ENCODE assay signal across 8 cellular contexts in the genomic region with DNA sequence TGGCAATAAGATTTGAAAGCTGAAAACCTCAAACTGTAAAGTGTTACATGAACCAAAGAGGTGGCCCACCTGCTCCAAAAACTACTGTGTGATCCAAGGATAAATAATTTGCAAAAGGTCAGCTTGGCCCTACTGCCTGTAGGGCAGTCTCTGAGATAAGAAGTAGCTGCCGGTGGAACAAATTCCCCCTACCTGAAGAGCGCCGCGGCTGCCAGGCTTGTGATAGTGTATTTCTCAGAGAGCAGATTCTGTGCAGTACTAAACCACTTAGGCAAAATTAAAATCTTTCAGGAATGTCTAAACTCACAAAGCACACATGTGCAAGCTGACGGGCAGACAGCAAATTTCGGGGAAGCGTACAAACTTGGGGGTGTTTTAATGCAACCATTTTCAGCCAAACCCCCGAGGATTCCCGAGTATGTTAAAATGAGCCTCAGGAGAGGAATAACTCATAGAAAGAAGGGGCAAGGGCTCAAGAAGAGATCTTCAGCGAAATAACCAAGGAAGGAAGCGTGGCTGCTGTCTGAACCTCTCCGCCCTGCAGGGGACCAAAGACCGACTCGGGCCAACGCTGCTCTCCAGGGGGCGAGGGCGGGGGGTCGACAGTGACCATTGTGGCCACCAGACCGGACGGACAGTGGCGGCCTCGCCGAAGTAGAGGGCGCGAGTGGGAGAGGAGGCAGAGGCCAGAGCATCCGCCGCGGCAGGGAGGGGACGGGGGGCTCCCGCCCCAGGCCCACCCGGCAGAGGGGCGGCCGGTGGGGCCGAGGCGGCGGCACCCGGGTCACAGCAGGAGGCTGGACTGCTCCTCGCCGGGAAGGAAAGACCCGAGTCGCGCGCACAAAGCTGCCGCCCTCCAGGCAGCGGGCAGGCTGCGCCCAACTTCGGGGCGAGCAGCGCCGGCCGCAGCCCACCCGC. TPM values are rescaled to one million over a fixed set of nuclear protein-coding genes. Genes with fewer than 3 reads are reported as not detected.
DNase-seq lines count a peak whose midpoint lies in the region; ATAC-seq, FAIRE-seq and TF ChIP-seq lines count a peak whose summit lies in the region.

No MANE protein-coding gene starts in this region.

- no peak for FAIRE-seq in D721Med (lab: Jason Lieb, UNC)

- no peak for TF ChIP-seq EP300 in upper lobe of left lung (IDR thresholded peaks at IDR 0.05)

- H3K27ac ChIP-seq in DND-41 (ENCODE audit: low read length) (peak overlapping the region; percentile 80), SK-N-MC (no peak overlapping the region), upper lobe of left lung (peak overlapping the region; percentile 79 to 86 (median 82))
- H3K27ac ChIP-seq in effector memory CD4-positive, alpha-beta T cell (ENCODE audit: insufficient read depth, low read length, poor library complexity, severe bottlenecking): peak overlapping the region; percentile 49

- H3K27me3 ChIP-seq in DND-41 (ENCODE audit: insufficient read depth, low read length, poor library complexity) (no peaks in the 10 kb centered on the region), mononuclear cell (ENCODE audit: insufficient read depth, low read length) (no peaks in the 10 kb centered on the region), upper lobe of left lung (no peaks in the 10 kb centered on the region)
- no peaks in the 10 kb centered on the region for H3K27me3 ChIP-seq in effector memory CD4-positive, alpha-beta T cell (replicated peaks; ENCODE audit: control insufficient read depth, insufficient read depth, low read length, poor library complexity, severe bottlenecking)

- peak overlapping the region; percentile 87 to 94; a peak in 3 of 4 replicates for H3K4me3 ChIP-seq in DND-41 (ENCODE audit: low read depth in 1 of 2, low read length in 2 of 2)
- H3K4me3 ChIP-seq in SK-N-MC: peak overlapping the region; percentile 91
- H3K4me3 ChIP-seq in effector memory CD4-positive, alpha-beta T cell (ENCODE audit: insufficient read depth, low read depth, low read length, poor library complexity, severe bottlenecking): peak overlapping the region; percentile 84
- H3K4me3 ChIP-seq in mononuclear cell (ENCODE audit: low read length): peak overlapping the region; percentile 78
- peak overlapping the region; percentile 60 to 97 (median 84) for H3K4me3 ChIP-seq in upper lobe of left lung

- peak overlapping the region; percentile 86 for H3K4me2 ChIP-seq in DND-41 (ENCODE audit: insufficient read depth, low read length)

- H3K9ac ChIP-seq in DND-41 (ENCODE audit: low read depth, low read length) (peak overlapping the region; percentile 82), SK-N-MC (ENCODE audit: insufficient read length) (peak overlapping the region; percentile 76)

- H3K9me3 ChIP-seq in DND-41 (ENCODE audit: insufficient read depth, low read length, severe bottlenecking): no peaks in the 10 kb centered on the region
- H3K9me3 ChIP-seq in SK-N-MC (ENCODE audit: low read depth, low read length): no peaks in the 10 kb centered on the region
- no peaks in the 10 kb centered on the region for H3K9me3 ChIP-seq in effector memory CD4-positive, alpha-beta T cell (ENCODE audit: control insufficient read depth, low read length)
- H3K9me3 ChIP-seq in mononuclear cell (ENCODE audit: low read depth, low read length): no peaks in the 10 kb centered on the region
- H3K9me3 ChIP-seq in upper lobe of left lung: no peaks in the 10 kb centered on the region

- no peak for TF ChIP-seq POLR2A in upper lobe of left lung (IDR thresholded peaks at IDR 0.05)

- TF ChIP-seq CTCF in DND-41 (IDR thresholded peaks at IDR 0.05; ENCODE audit: borderline replicate concordance, extremely low read depth, low read length, poor library complexity, severe bottlenecking) (no peak), upper lobe of left lung (IDR thresholded peaks at IDR 0.05) (peak in 1 of 6 experiments; percentile 21), D721Med (IDR thresholded peaks at IDR 0.05; ENCODE audit: insufficient read depth, missing control alignments) (no peak)

- peaks cover 34% of the 10 kb centered on the region for H3K79me2 ChIP-seq in DND-41 (ENCODE audit: insufficient read depth, low read length)

- H3K4me1 ChIP-seq in DND-41 (ENCODE audit: insufficient read depth, low read length) (peaks cover 49% of the 10 kb centered on the region), mononuclear cell (ENCODE audit: insufficient read depth, low read length) (peaks cover 63% of the 10 kb centered on the region), upper lobe of left lung (peaks cover 15 to 26% (median 20%) of the 10 kb centered on the region in 4 donors)
- H3K4me1 ChIP-seq in effector memory CD4-positive, alpha-beta T cell (ENCODE audit: control insufficient read depth, insufficient read depth, low read length, poor library complexity, severe bottlenecking): peaks cover 16% of the 10 kb centered on the region

- no peaks in the 10 kb centered on the region; the same call in 1 of the 2 replicates for H3K36me3 ChIP-seq in DND-41 (ENCODE audit: insufficient read depth, low read length)
- H3K36me3 ChIP-seq in SK-N-MC (ENCODE audit: insufficient read depth, low read length): no peaks in the 10 kb centered on the region
- no peaks in the 10 kb centered on the region for H3K36me3 ChIP-seq in effector memory CD4-positive, alpha-beta T cell (ENCODE audit: control insufficient read depth, insufficient read depth, low read length)
- no peaks in the 10 kb centered on the region for H3K36me3 ChIP-seq in upper lobe of left lung

- DNase-seq in DND-41: peak; percentile 22
- DNase-seq in SK-N-MC (ENCODE audit: low read depth, low spot score): no peak
- DNase-seq in effector memory CD4-positive, alpha-beta T cell: no peak
- DNase-seq in upper lobe of left lung: peak in 1 of 2 donors; percentile 25
- DNase-seq in D721Med (ENCODE audit: insufficient read length, low spot score): no peak

- no peaks in the 10 kb centered on the region for H4K20me1 ChIP-seq in DND-41 (ENCODE audit: insufficient read depth, low read length)

- H2AFZ ChIP-seq in DND-41 (ENCODE audit: low read depth, low read length): peak overlapping the region; percentile 94

- ATAC-seq in DND-41 (ENCODE audit: insufficient read depth, low read depth) (no peak), GM19395 (IDR thresholded peaks at IDR 0.05; ENCODE audit: unreplicated experiment) (peak; percentile 4), HG03457 (IDR thresholded peaks at IDR 0.05; ENCODE audit: unreplicated experiment) (peak; percentile 7), upper lobe of left lung (ENCODE audit: low FRiP score in 2 of 2) (peak in 1 of 2 donors; percentile 43)

- WGBS in upper lobe of left lung, 2 donors: 1% methylated on average over 24 to 38 of the region's 52 CpGs

RNA-seq across cellular contexts. Expression of a gene that starts 0.9 kb away (rescaled TPM):
- total RNA-seq in mononuclear cell (14.6 TPM), upper lobe of left lung (10 to 100 TPM; 16.4 to 43.6 (median 38.8) TPM)
